Comparison of ENCODE assay signal across 7 cellular contexts in the genomic region with DNA sequence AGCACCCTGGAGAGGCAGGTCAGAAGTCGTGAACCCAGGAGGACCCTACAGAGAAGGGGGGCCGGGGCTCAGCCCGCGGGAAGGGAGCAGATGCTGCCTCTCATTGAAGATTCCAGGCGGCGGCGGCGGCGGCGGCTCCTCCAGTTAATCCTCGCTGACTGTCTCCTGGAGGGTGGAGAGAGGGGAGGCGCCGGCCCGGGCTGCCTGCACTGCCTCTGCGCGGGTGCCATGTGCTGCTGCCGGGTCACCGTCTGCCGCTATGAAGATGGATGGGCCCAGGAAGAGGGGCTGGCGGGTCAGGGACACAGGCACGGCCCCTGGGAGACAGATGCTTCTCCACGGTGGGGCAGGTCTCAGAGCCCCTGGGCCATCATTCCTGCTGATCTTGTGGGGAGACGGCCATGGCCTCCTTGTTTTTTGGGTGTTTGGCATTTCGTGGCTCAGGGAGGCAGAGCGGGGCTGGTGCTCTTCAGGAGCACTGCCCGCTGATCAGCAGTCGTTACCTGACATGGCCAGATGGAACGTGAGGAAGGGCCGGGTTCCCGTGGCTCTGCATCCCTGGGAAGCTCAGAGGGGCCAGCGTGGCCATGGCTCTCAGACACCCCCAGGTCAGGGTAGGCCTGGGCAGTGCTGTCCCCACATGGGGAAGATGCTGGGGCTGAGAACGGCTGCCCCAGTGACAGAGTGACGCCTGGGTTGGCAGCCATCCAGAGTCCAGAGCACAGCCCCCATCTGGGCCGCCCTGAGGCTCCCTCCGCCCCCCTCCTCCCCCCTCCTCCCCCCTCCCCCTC. TPM values are rescaled to one million over a fixed set of nuclear protein-coding genes. Genes with fewer than 3 reads are reported as not detected.
DNase-seq lines count a peak whose midpoint lies in the region; ATAC-seq and TF ChIP-seq lines count a peak whose summit lies in the region.

No MANE protein-coding gene starts in this region.

- ATAC-seq in thoracic aorta (ENCODE audit: insufficient number of reproducible peaks, low FRiP score, low read depth): no peak
- ATAC-seq in naive thymus-derived CD4-positive, alpha-beta T cell: no peak

- peaks cover 8 to 34% of the 10 kb centered on the region in 2 donors for H3K4me1 ChIP-seq in thoracic aorta (ENCODE audit: control insufficient read depth in 1 of 2, low read depth in 2 of 2)
- H3K4me1 ChIP-seq in naive thymus-derived CD4-positive, alpha-beta T cell (ENCODE audit: control insufficient read depth in 2 of 2, insufficient read depth in 2 of 2, low read length in 2 of 2): no peaks in the 10 kb centered on the region

- peak overlapping the region; percentile 31 to 35 for H3K27ac ChIP-seq in thoracic aorta
- H3K27ac ChIP-seq in naive thymus-derived CD4-positive, alpha-beta T cell (ENCODE audit: low read depth, low read length): no peak overlapping the region

- in situ Hi-C loops in astrocyte of the spinal cord (cut with HindIII; ENCODE audit: low sequenced_read_pairs): no loop called here

- no peaks in the 10 kb centered on the region for H3K9me3 Mint-ChIP-seq in naive thymus-derived CD4-positive, alpha-beta T cell

- H3K36me3 Mint-ChIP-seq in naive thymus-derived CD4-positive, alpha-beta T cell: peaks cover 0 to 15% (median 2%) of the 10 kb centered on the region in 5 donors

- POLR2A ChIA-PET in naive thymus-derived CD4-positive, alpha-beta T cell (lab: Charles Lee): interaction anchor here (0.6 kb wide), 1 partner anchor 22 kb away, joined by 3 read pairs; no protein-coding TSS in a partner anchor

- H3K4me3 Mint-ChIP-seq in naive thymus-derived CD4-positive, alpha-beta T cell: no peak overlapping the region

- DNase-seq in ELR (ENCODE audit: low read depth) (peak; percentile 42), NCI-H1694 (lab: John Stamatoyannopoulos, UW) (peak; percentile 74), astrocyte of the spinal cord (ENCODE audit: low read depth, low spot score) (peak; percentile 35), kidney glomerular epithelial cell (lab: John Stamatoyannopoulos, UW) (peak; percentile 36), thoracic aorta (ENCODE audit: low spot score) (no peak), lower leg skin (ENCODE audit: low spot score in 2 of 2) (no peak)
- no peak for DNase-seq in naive thymus-derived CD4-positive, alpha-beta T cell

- intact Hi-C loops in lower leg skin (cut with DNase I; ENCODE audit: low total_unique reads): no loop called here
- intact Hi-C loops in naive thymus-derived CD4-positive, alpha-beta T cell (cut with micrococcal nuclease): no loop called here

- TF ChIP-seq CTCF in astrocyte of the spinal cord (IDR thresholded peaks at IDR 0.05; ENCODE audit: low read depth, low read length): no peak
- TF ChIP-seq CTCF in thoracic aorta (IDR thresholded peaks at IDR 0.05): no peak
- TF ChIP-seq CTCF in lower leg skin (IDR thresholded peaks at IDR 0.05): no peak

- no peaks in the 10 kb centered on the region for H3K27me3 ChIP-seq in thoracic aorta (replicated peaks; ENCODE audit: insufficient read depth)
- H3K27me3 ChIP-seq in naive thymus-derived CD4-positive, alpha-beta T cell (ENCODE audit: control insufficient read depth in 2 of 2, insufficient read depth in 2 of 2, low read length in 2 of 2): no peaks in the 10 kb centered on the region

- no peaks in the 10 kb centered on the region for H3K27me3 Mint-ChIP-seq in naive thymus-derived CD4-positive, alpha-beta T cell

- H3K27ac Mint-ChIP-seq in naive thymus-derived CD4-positive, alpha-beta T cell: peak overlapping the region in 1 of 9 donors; percentile 10

- H3K36me3 ChIP-seq in thoracic aorta: peaks cover 12% of the 10 kb centered on the region
- H3K36me3 ChIP-seq in naive thymus-derived CD4-positive, alpha-beta T cell (ENCODE audit: control insufficient read depth in 2 of 3, insufficient read depth in 3 of 3, low read length in 3 of 3): peaks cover 0 to 25% (median 2%) of the 10 kb centered on the region in 3 experiments

- H3K4me1 Mint-ChIP-seq in naive thymus-derived CD4-positive, alpha-beta T cell: peaks cover 0 to 6% (median 0%) of the 10 kb centered on the region in 7 donors

- H3K4me3 ChIP-seq in astrocyte of the spinal cord (ENCODE audit: low read depth, low read length) (no peak overlapping the region), thoracic aorta (no peak overlapping the region), lower leg skin (ENCODE audit: low read depth, poor library complexity, severe bottlenecking) (no peak overlapping the region)
- H3K4me3 ChIP-seq in naive thymus-derived CD4-positive, alpha-beta T cell (ENCODE audit: low read length): no peak overlapping the region

- CTCF ChIA-PET in naive thymus-derived CD4-positive, alpha-beta T cell (lab: Charles Lee): no interaction called here

- TF ChIP-seq POLR2A in lower leg skin (IDR thresholded peaks at IDR 0.05): no peak

- H3K9me3 ChIP-seq in thoracic aorta: no peaks in the 10 kb centered on the region
- H3K9me3 ChIP-seq in naive thymus-derived CD4-positive, alpha-beta T cell (ENCODE audit: control insufficient read depth in 2 of 3, low read length in 3 of 3): no peaks in the 10 kb centered on the region

- 31 to 45% methylated on average over 22 to 32 of the region's 35 CpGs for WGBS in lower leg skin, 2 donors

RNA-seq across cellular contexts. Expression of a gene that starts 36.1 kb away (rescaled TPM):
- total RNA-seq in thoracic aorta: 1 to 10 TPM in 1 of 2 donors, under 1 TPM in 1; 0.28 to 2.0 TPM
- total RNA-seq in lower leg skin: under 1 TPM in 3 of 4 donors, not detected in 1; 0.38 to 0.98 (median 0.91) TPM
- 10 to 100 TPM in 1 of 5 experiments, 1 to 10 TPM in 4; 1.0 to 43.6 (median 1.9) TPM for total RNA-seq in naive thymus-derived CD4-positive, alpha-beta T cell
- polyA plus RNA-seq in naive thymus-derived CD4-positive, alpha-beta T cell: 1 to 10 TPM; 1.3 to 2.1 TPM

RNA-seq across cellular contexts. Expression of a gene that starts 39.5 kb away (rescaled TPM):
- total RNA-seq in thoracic aorta: 10 to 100 TPM; 72.6 to 96.2 TPM
- 100 to 1,000 TPM in 1 of 4 donors, 10 to 100 TPM in 3; 62.9 to 113 (median 69.9) TPM for total RNA-seq in lower leg skin
- total RNA-seq in naive thymus-derived CD4-positive, alpha-beta T cell: 10 to 100 TPM in 4 of 5 experiments, 1 to 10 TPM in 1; 8.7 to 69.2 (median 33.3) TPM
- under 1 TPM; 0.18 to 0.37 TPM for polyA plus RNA-seq in naive thymus-derived CD4-positive, alpha-beta T cell

Comparison
In these comparisons a context has a peak if more than half of its experiments do, and no peak if none do; other contexts are left out.
1. DNase-seq: peak in ELR (single experiment), NCI-H1694 (single experiment), astrocyte of the spinal cord (single experiment) and kidney glomerular epithelial cell (single experiment); none in thoracic aorta (single experiment), lower leg skin (0 of 2) and naive thymus-derived CD4-positive, alpha-beta T cell (0 of 9).